In the genomic region with DNA sequence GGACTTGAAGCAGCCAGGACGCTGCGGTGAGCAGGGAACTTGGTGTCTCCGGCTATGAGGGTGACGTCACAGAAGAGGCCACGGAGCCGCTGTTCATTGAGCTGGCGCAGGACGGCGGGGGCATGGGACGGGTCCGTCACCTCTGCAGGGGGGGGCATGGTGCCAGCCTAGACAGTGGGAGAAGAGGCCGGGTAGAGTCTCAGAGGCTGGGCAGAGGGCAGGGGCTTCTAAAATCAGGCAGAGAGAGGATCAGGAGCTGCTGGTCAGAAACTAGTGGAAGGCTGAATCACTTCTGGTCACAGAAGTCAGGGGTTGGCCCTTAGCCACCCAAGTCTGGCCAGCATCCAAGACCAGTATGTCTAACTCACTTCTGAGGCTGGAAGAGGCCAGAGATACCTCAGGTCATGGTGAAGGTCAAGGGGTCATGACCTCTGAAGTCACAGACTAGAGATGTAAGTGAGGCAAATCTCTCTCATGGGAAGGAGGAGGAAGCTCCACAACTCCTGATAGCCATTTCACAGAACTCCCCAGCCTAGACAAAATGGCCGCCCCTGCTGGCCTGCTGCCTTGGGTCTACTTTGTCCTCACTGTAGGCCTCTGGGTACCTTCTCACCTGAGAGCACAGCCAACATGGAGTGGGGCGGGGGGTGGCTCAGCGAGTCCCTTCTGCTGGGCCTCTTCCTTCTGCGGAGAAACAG, we compare ENCODE assay signal across 8 cellular contexts. TPM values are rescaled to one million over a fixed set of nuclear protein-coding genes. Genes with fewer than 3 reads are reported as not detected.
DNase-seq lines count a peak whose midpoint lies in the region; ATAC-seq and TF ChIP-seq lines count a peak whose summit lies in the region.

No MANE protein-coding gene starts in this region.

- H3K27me3 ChIP-seq in BLaER1 treated with 17β-estradiol and CSF1 and Interleukin-3, amounts not matched to agents 10 nM and 100 nM: no peaks in the 10 kb centered on the region
- H3K27me3 ChIP-seq in CD4-positive, alpha-beta memory T cell (ENCODE audit: insufficient read depth, low read length): no peaks in the 10 kb centered on the region

- H3K9me3 ChIP-seq in BLaER1 treated with 17β-estradiol and CSF1 and Interleukin-3, amounts not matched to agents 10 nM and 100 nM (replicated peaks in 1 of 11): no peaks in the 10 kb centered on the region
- no peaks in the 10 kb centered on the region for H3K9me3 ChIP-seq in CD4-positive, alpha-beta memory T cell (ENCODE audit: control insufficient read depth in 1 of 2, low read length in 2 of 2)

- CTCF ChIA-PET in CD4-positive, alpha-beta memory T cell (lab: Charles Lee; ENCODE audit: partially characterized antibody): interaction anchor here (1.6 kb wide), 2 partner anchors 9 to 30 kb away, joined by 3 to 4 read pairs; no protein-coding TSS in a partner anchor

- H3K36me3 ChIP-seq in BLaER1 treated with 17β-estradiol and CSF1 and Interleukin-3, amounts not matched to agents 10 nM and 100 nM: peaks cover 35 to 66% (median 47%) of the 10 kb centered on the region in 11 experiments
- H3K36me3 ChIP-seq in CD4-positive, alpha-beta memory T cell (ENCODE audit: insufficient read depth, low read length): peaks cover 6% of the 10 kb centered on the region

- peaks cover 4 to 18% (median 6%) of the 10 kb centered on the region in 4 donors for H3K4me1 Mint-ChIP-seq in CD4-positive, alpha-beta memory T cell

- no peak overlapping the region for H3K4me3 Mint-ChIP-seq in CD4-positive, alpha-beta memory T cell

- ATAC-seq in omental fat pad (ENCODE audit: low FRiP score): peak; percentile 17
- ATAC-seq in HG02571 (IDR thresholded peaks at IDR 0.05; ENCODE audit: unreplicated experiment): no peak
- no peak for ATAC-seq in HG03159 (IDR thresholded peaks at IDR 0.05; ENCODE audit: unreplicated experiment)

- H3K36me3 Mint-ChIP-seq in CD4-positive, alpha-beta memory T cell: peaks cover 3 to 28% of the 10 kb centered on the region in 2 donors

- peak overlapping the region; percentile 15 to 71 (median 39); a peak in 20 of 22 replicates for H3K4me2 ChIP-seq in BLaER1 treated with 17β-estradiol and CSF1 and Interleukin-3, amounts not matched to agents 10 nM and 100 nM

- H3K4me1 ChIP-seq in BLaER1 treated with 17β-estradiol and CSF1 and Interleukin-3, amounts not matched to agents 10 nM and 100 nM: peaks cover 24 to 36% (median 30%) of the 10 kb centered on the region in 10 experiments
- H3K4me1 ChIP-seq in CD4-positive, alpha-beta memory T cell (ENCODE audit: insufficient read depth, low read length): peaks cover 8% of the 10 kb centered on the region

- POLR2A ChIA-PET in CD4-positive, alpha-beta memory T cell (lab: Charles Lee; ENCODE audit: partially characterized antibody): interaction anchor here (0.8 to 23.4 kb wide), 2 partner anchors 11 to 15 kb away, joined by 3 to 398 read pairs; partner anchors contain the start of genes POLR2A, SLC35G6 and ZBTB4

- H4K20me1 ChIP-seq in BLaER1 treated with 17β-estradiol and CSF1 and Interleukin-3, amounts not matched to agents 10 nM and 100 nM: peaks cover 0 to 52% (median 11%) of the 10 kb centered on the region in 11 experiments; a peak in 11 of 22 replicates

- peak overlapping the region in 1 of 7 donors; percentile 40 for H3K27ac Mint-ChIP-seq in CD4-positive, alpha-beta memory T cell

- H3K9ac ChIP-seq in BLaER1 treated with 17β-estradiol and CSF1 and Interleukin-3, amounts not matched to agents 10 nM and 100 nM: peak overlapping the region in 8 of 11 experiments; percentile 1 to 46 (median 28); a peak in 12 of 22 replicates

- DNase-seq in RPMI8226 (peak; percentile 73), fibroblast of gingiva (ENCODE audit: low read depth) (peak; percentile 46), omental fat pad (ENCODE audit: low spot score) (peak; percentile 68), SW 1271 (lab: John Stamatoyannopoulos, UW) (no peak)
- no peak for DNase-seq in CD4-positive, alpha-beta memory T cell

- intact Hi-C loops in CD4-positive, alpha-beta memory T cell (cut with micrococcal nuclease): no loop called here

- TF ChIP-seq CTCF in omental fat pad (IDR thresholded peaks at IDR 0.05): no peak

- H3K4me3 ChIP-seq in BLaER1 treated with 17β-estradiol and CSF1 and Interleukin-3, amounts not matched to agents 10 nM and 100 nM: no peak overlapping the region
- no peak overlapping the region for H3K4me3 ChIP-seq in CD4-positive, alpha-beta memory T cell (ENCODE audit: low read length in 2 of 2)

- peak overlapping the region; percentile 17 to 73 (median 66); a peak in 20 of 22 replicates for H3K27ac ChIP-seq in BLaER1 treated with 17β-estradiol and CSF1 and Interleukin-3, amounts not matched to agents 10 nM and 100 nM
- H3K27ac ChIP-seq in CD4-positive, alpha-beta memory T cell (ENCODE audit: low read depth, low read length): no peak overlapping the region

- H3K9me3 Mint-ChIP-seq in CD4-positive, alpha-beta memory T cell: no peaks in the 10 kb centered on the region

- H3K27me3 Mint-ChIP-seq in CD4-positive, alpha-beta memory T cell: no peaks in the 10 kb centered on the region

RNA-seq across cellular contexts. Expression of gene ZBTB4, which starts 12.6 kb away (rescaled TPM):
- 10 to 100 TPM; 27.5 to 57.9 (median 38.5) TPM for total RNA-seq in omental fat pad
- 10 to 100 TPM; 75.2 to 75.7 TPM for total RNA-seq in CD4-positive, alpha-beta memory T cell
- polyA plus RNA-seq in CD4-positive, alpha-beta memory T cell: 10 to 100 TPM in 1 of 2 donors, 1 to 10 TPM in 1; 4.6 to 21.2 TPM

RNA-seq across cellular contexts. Expression of gene SLC35G6, which starts 14.5 kb away (rescaled TPM):
- not detected for total RNA-seq in omental fat pad
- total RNA-seq in CD4-positive, alpha-beta memory T cell: not detected
- polyA plus RNA-seq in CD4-positive, alpha-beta memory T cell: not detected

RNA-seq across cellular contexts. Expression of gene POLR2A, which starts 17.4 kb away (rescaled TPM):
- 10 to 100 TPM; 57.1 to 99.2 (median 77.1) TPM for total RNA-seq in omental fat pad
- total RNA-seq in CD4-positive, alpha-beta memory T cell: 100 to 1,000 TPM; 178 to 191 TPM
- 10 to 100 TPM in 1 of 2 donors, 1 to 10 TPM in 1; 8.6 to 76.2 TPM for polyA plus RNA-seq in CD4-positive, alpha-beta memory T cell

RNA-seq across cellular contexts. Expression of gene CHRNB1, which starts 21.9 kb away (rescaled TPM):
- 10 to 100 TPM in 1 of 4 donors, 1 to 10 TPM in 3; 3.0 to 10.9 (median 7.4) TPM for total RNA-seq in omental fat pad
- total RNA-seq in CD4-positive, alpha-beta memory T cell: 1 to 10 TPM; 9.1 to 9.5 TPM
- 10 to 100 TPM; 24.1 to 29.2 TPM for polyA plus RNA-seq in CD4-positive, alpha-beta memory T cell

RNA-seq across cellular contexts. Expression of gene FGF11, which starts 27.5 kb away (rescaled TPM):
- total RNA-seq in omental fat pad: 1 to 10 TPM in 3 of 4 donors, under 1 TPM in 1; 0.72 to 1.9 (median 1.7) TPM
- total RNA-seq in CD4-positive, alpha-beta memory T cell: 1 to 10 TPM; 2.7 to 3.3 TPM
- polyA plus RNA-seq in CD4-positive, alpha-beta memory T cell: under 1 TPM in 1 of 2 donors, not detected in 1; 0.14 TPM

Comparison
In these comparisons a context has a peak if more than half of its experiments do, and no peak if none do; other contexts are left out.
1. DNase-seq: peak in RPMI8226 (single experiment), fibroblast of gingiva (single experiment) and omental fat pad (single experiment); none in SW 1271 (0 of 2) and CD4-positive, alpha-beta memory T cell (0 of 5).